Comparison of ENCODE assay signal across 32 cellular contexts in the genomic region with DNA sequence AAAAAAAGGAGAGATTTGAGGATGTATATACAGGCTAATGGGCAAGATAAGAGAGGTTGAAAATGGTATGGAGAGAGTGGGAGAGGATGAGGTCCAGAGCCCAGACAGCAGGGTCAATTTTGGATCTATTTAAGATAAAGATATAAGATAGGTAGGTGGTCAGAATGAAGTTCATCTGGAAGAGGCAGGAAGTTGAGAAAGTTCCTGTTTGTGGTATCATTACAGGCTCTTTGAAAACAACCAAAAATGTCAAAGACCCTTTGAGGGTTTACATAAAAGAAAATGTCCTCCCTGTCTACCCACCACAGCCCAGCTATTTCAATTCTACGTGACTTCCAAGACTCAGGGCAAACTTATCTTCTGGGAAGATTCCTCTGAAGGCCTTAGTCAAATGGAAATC. TPM values are rescaled to one million over a fixed set of nuclear protein-coding genes. Genes with fewer than 3 reads are reported as not detected.
DNase-seq lines count a peak whose midpoint lies in the region; ATAC-seq and TF ChIP-seq lines count a peak whose summit lies in the region.
"Had no signal": no experiment of that assay in that cellular context is flagged by ENCODE, and none has a peak within 500 bp of the region (broad histone marks: within the 10 kb centered on the region; RNA-seq: fewer than 3 reads in every experiment).

No MANE protein-coding gene starts in this region.

- peaks cover 12% of the 10 kb centered on the region for H3F3A ChIP-seq in smooth muscle cell (ENCODE audit: low read depth)

- H3K79me2 ChIP-seq in smooth muscle cell (ENCODE audit: low read depth), result peaks cover 29% of the 10 kb centered on the region

- no peak overlapping the region for H3K4me3 ChIP-seq in brain microvascular endothelial cell (ENCODE audit: low read depth, low read length)
- no peak overlapping the region for H3K4me3 ChIP-seq in smooth muscle cell

- H3K9ac ChIP-seq in smooth muscle cell (ENCODE audit: low read depth), result no peak overlapping the region
- H3K9ac ChIP-seq: SK-N-SH had no signal

- H3K27me3 Mint-ChIP-seq in activated CD8-positive, alpha-beta T cell treated with anti-CD3 and anti-CD28 coated beads, Interleukin-2, amount 10 ng/mL, durations not matched to agents 7 days and 5 days (ENCODE audit: low read depth), result no peaks in the 10 kb centered on the region
- H3K27me3 Mint-ChIP-seq in activated CD8-positive, alpha-beta T cell treated with anti-CD3 and anti-CD28 coated beads for 36 hours, result no peaks in the 10 kb centered on the region
- H3K27me3 Mint-ChIP-seq in natural killer cell (ENCODE audit: low read depth in 2 of 2), result no peaks in the 10 kb centered on the region
- H3K27me3 Mint-ChIP-seq: progenitor cell of endocrine pancreas, type B pancreatic cell had no signal

- CTCF ChIA-PET in activated CD8-positive, alpha-beta T cell treated with anti-CD3 and anti-CD28 coated beads, Interleukin-2, amount 10 ng/mL, durations not matched to agents 7 days and 5 days (lab: Charles Lee), result no interaction called here
- CTCF ChIA-PET in activated CD8-positive, alpha-beta T cell treated with anti-CD3 and anti-CD28 coated beads for 36 hours (lab: Charles Lee), result no interaction called here

- WGBS in smooth muscle cell (ENCODE audit: low lambda C conversion rate), result 30% methylated on average over 1 of the region's 1 CpG

- H3K36me3 Mint-ChIP-seq in activated CD8-positive, alpha-beta T cell treated with anti-CD3 and anti-CD28 coated beads, Interleukin-2, amount 10 ng/mL, durations not matched to agents 7 days and 5 days (ENCODE audit: low read depth), result peaks cover 20% of the 10 kb centered on the region
- peaks cover 19% of the 10 kb centered on the region for H3K36me3 Mint-ChIP-seq in activated CD8-positive, alpha-beta T cell treated with anti-CD3 and anti-CD28 coated beads for 36 hours (ENCODE audit: low read depth)
- no peaks in the 10 kb centered on the region for H3K36me3 Mint-ChIP-seq in natural killer cell

- no peak overlapping the region for H3K27ac Mint-ChIP-seq in activated CD8-positive, alpha-beta T cell treated with anti-CD3 and anti-CD28 coated beads, Interleukin-2, amount 10 ng/mL, durations not matched to agents 7 days and 5 days
- H3K27ac Mint-ChIP-seq in activated CD8-positive, alpha-beta T cell treated with anti-CD3 and anti-CD28 coated beads for 36 hours, result no peak overlapping the region
- no peak overlapping the region for H3K27ac Mint-ChIP-seq in natural killer cell
- H3K27ac Mint-ChIP-seq: immature natural killer cell, progenitor cell of endocrine pancreas, type B pancreatic cell had no signal

- no peaks in the 10 kb centered on the region for H4K20me1 ChIP-seq in smooth muscle cell (ENCODE audit: low read depth)

- H3K9me3 Mint-ChIP-seq in activated CD8-positive, alpha-beta T cell treated with anti-CD3 and anti-CD28 coated beads, Interleukin-2, amount 10 ng/mL, durations not matched to agents 7 days and 5 days (ENCODE audit: insufficient read depth), result no peaks in the 10 kb centered on the region
- H3K9me3 Mint-ChIP-seq in activated CD8-positive, alpha-beta T cell treated with anti-CD3 and anti-CD28 coated beads for 36 hours, result no peaks in the 10 kb centered on the region
- H3K9me3 Mint-ChIP-seq in natural killer cell, result no peaks in the 10 kb centered on the region
- H3K9me3 Mint-ChIP-seq: immature natural killer cell had no signal

- peak overlapping the region; percentile 57 for H3K4me2 ChIP-seq in smooth muscle cell
- H3K4me2 ChIP-seq: SK-N-SH had no signal

- H3K27ac ChIP-seq in brain microvascular endothelial cell (peak overlapping the region; percentile 33), smooth muscle cell (ENCODE audit: low read depth) (peak overlapping the region; percentile 67)
- H3K27ac ChIP-seq: foreskin keratinocyte, RWPE1 had no signal

- no peak for TF ChIP-seq CTCF in activated CD8-positive, alpha-beta T cell treated with anti-CD3 and anti-CD28 coated beads for 36 hours (IDR thresholded peaks at IDR 0.05)
- TF ChIP-seq CTCF in brain microvascular endothelial cell (IDR thresholded peaks at IDR 0.05; ENCODE audit: low read depth, low read length, missing control alignments), result no peak
- TF ChIP-seq CTCF in smooth muscle cell (IDR thresholded peaks at IDR 0.05; ENCODE audit: borderline replicate concordance, insufficient read depth, poor library complexity, severe bottlenecking), result no peak
- TF ChIP-seq CTCF in natural killer cell (IDR thresholded peaks at IDR 0.05), result no peak

- POLR2A ChIA-PET in activated CD8-positive, alpha-beta T cell treated with anti-CD3 and anti-CD28 coated beads, Interleukin-2, amount 10 ng/mL, durations not matched to agents 7 days and 5 days (lab: Charles Lee), result no interaction called here
- POLR2A ChIA-PET in activated CD8-positive, alpha-beta T cell treated with anti-CD3 and anti-CD28 coated beads for 36 hours (lab: Charles Lee), result interaction anchor here (0.5 to 1.2 kb wide), 3 partner anchors 8 to 241 kb away, joined by 3 read pairs; no protein-coding TSS in a partner anchor

- in situ Hi-C loops in brain microvascular endothelial cell (cut with HindIII; ENCODE audit: low pct_ligation_motif_present, low sequenced_read_pairs), result no loop called here

- peak overlapping the region; percentile 52 for H2AFZ ChIP-seq in smooth muscle cell (ENCODE audit: low read depth)

- DNase-seq in activated CD8-positive, alpha-beta T cell treated with anti-CD3 and anti-CD28 coated beads, Interleukin-2, amount 10 ng/mL, durations not matched to agents 7 days and 5 days, result no peak
- DNase-seq in activated CD8-positive, alpha-beta T cell treated with anti-CD3 and anti-CD28 coated beads for 36 hours, result no peak
- DNase-seq in MV-4-11 (lab: John Stamatoyannopoulos, UW), result peak; percentile 36
- DNase-seq in brain microvascular endothelial cell, result no peak
- DNase-seq in smooth muscle cell (lab: John Stamatoyannopoulos, UW; ENCODE audit: unreplicated experiment), result no peak
- DNase-seq in SKM-1 (lab: John Stamatoyannopoulos, UW; ENCODE audit: unreplicated experiment), result no peak
- DNase-seq in NCI-H345 treated with DMSO at 0.1 percent for 48 hours (lab: John Stamatoyannopoulos, UW; ENCODE audit: unreplicated experiment), result no peak
- no peak for DNase-seq in natural killer cell
- DNase-seq: 8988T; activated CD4-positive, alpha-beta T cell treated with anti-CD3 and anti-CD28 coated beads, Interleukin-2, amount 50 U/mL, for 4 hours; activated CD4-positive, CD25-positive, alpha-beta regulatory T cell; activated CD8-positive, alpha-beta memory T cell treated with anti-CD3 and anti-CD28 coated beads, Interleukin-2, amount 50 U/mL, for 48 hours; DMS79; hippocampal formation; immature natural killer cell; KG1; left ventricle myocardium superior; NCI-H1092; NCI-H2029; NCI-H2227 treated with DMSO at 0.1 percent for 48 hours; NCI-H748 treated with DMSO at 0.1 percent for 48 hours; SK-N-SH; T-helper 9 cell had no signal

- H3K4me1 ChIP-seq in smooth muscle cell (ENCODE audit: low read depth), result peaks cover 14% of the 10 kb centered on the region

- H3K27me3 ChIP-seq in brain microvascular endothelial cell (replicated peaks), result no peaks in the 10 kb centered on the region
- no peaks in the 10 kb centered on the region for H3K27me3 ChIP-seq in smooth muscle cell (ENCODE audit: low read depth)
- H3K27me3 ChIP-seq: foreskin keratinocyte had no signal

- intact Hi-C loops in activated CD8-positive, alpha-beta T cell treated with anti-CD3 and anti-CD28 coated beads for 36 hours (cut with micrococcal nuclease), result no loop called here
- intact Hi-C loops in natural killer cell (cut with micrococcal nuclease), result no loop called here

- ATAC-seq in activated CD8-positive, alpha-beta T cell treated with anti-CD3 and anti-CD28 coated beads, Interleukin-2, amount 10 ng/mL, durations not matched to agents 7 days and 5 days, result peak; percentile 28
- ATAC-seq in activated CD8-positive, alpha-beta T cell treated with anti-CD3 and anti-CD28 coated beads for 36 hours, result no peak
- ATAC-seq in natural killer cell, result no peak
- ATAC-seq: foreskin keratinocyte, left ventricle myocardium superior had no signal

- H3K4me3 Mint-ChIP-seq in activated CD8-positive, alpha-beta T cell treated with anti-CD3 and anti-CD28 coated beads, Interleukin-2, amount 10 ng/mL, durations not matched to agents 7 days and 5 days, result no peak overlapping the region
- H3K4me3 Mint-ChIP-seq in activated CD8-positive, alpha-beta T cell treated with anti-CD3 and anti-CD28 coated beads for 36 hours, result no peak overlapping the region
- H3K4me3 Mint-ChIP-seq in natural killer cell, result no peak overlapping the region
- H3K4me3 Mint-ChIP-seq: immature natural killer cell, neural crest cell, type B pancreatic cell had no signal

- H3K9me3 ChIP-seq in smooth muscle cell (replicated peaks; ENCODE audit: low read depth), result no peaks in the 10 kb centered on the region
- H3K9me3 ChIP-seq: SK-N-SH had no signal

- peaks cover 36% of the 10 kb centered on the region for H3K4me1 Mint-ChIP-seq in activated CD8-positive, alpha-beta T cell treated with anti-CD3 and anti-CD28 coated beads, Interleukin-2, amount 10 ng/mL, durations not matched to agents 7 days and 5 days (ENCODE audit: low read depth)
- peaks cover 30% of the 10 kb centered on the region for H3K4me1 Mint-ChIP-seq in activated CD8-positive, alpha-beta T cell treated with anti-CD3 and anti-CD28 coated beads for 36 hours (ENCODE audit: low read depth)
- H3K4me1 Mint-ChIP-seq in natural killer cell, result no peaks in the 10 kb centered on the region

- H3K36me3 ChIP-seq in brain microvascular endothelial cell (replicated peaks) (no peaks in the 10 kb centered on the region), smooth muscle cell (ENCODE audit: low read depth) (no peaks in the 10 kb centered on the region)

RNA-seq across cellular contexts. Expression of gene CEP41, which starts 7.5 kb away (rescaled TPM):
- 10 to 100 TPM; 27.6 to 31.1 TPM for total RNA-seq in activated CD8-positive, alpha-beta T cell treated with anti-CD3 and anti-CD28 coated beads, Interleukin-2, amount 10 ng/mL, durations not matched to agents 7 days and 5 days
- 10 to 100 TPM; 28.0 to 28.1 TPM for total RNA-seq in activated CD8-positive, alpha-beta T cell treated with anti-CD3 and anti-CD28 coated beads for 36 hours
- 18.3 and 23.0 TPM in 2 replicates for total RNA-seq in smooth muscle cell
- polyA plus RNA-seq in smooth muscle cell, result 27.1 and 35.1 TPM in 2 replicates
- 10 to 100 TPM in 2 of 3 donors, 1 to 10 TPM in 1; 8.7 to 14.2 (median 11.2) TPM for total RNA-seq in natural killer cell

RNA-seq across cellular contexts. Expression of gene CPA1, which starts 53.0 kb away (rescaled TPM):
- total RNA-seq in activated CD8-positive, alpha-beta T cell treated with anti-CD3 and anti-CD28 coated beads, Interleukin-2, amount 10 ng/mL, durations not matched to agents 7 days and 5 days, result not detected
- not detected for total RNA-seq in activated CD8-positive, alpha-beta T cell treated with anti-CD3 and anti-CD28 coated beads for 36 hours
- total RNA-seq in smooth muscle cell (0.90 TPM in 2 replicates), natural killer cell (not detected)
- 1.7 and 3.8 TPM in 2 replicates for polyA plus RNA-seq in smooth muscle cell
- total RNA-seq: epithelial cell of proximal tubule, foreskin keratinocyte, H4, HT-29, left ventricle myocardium superior, mononuclear cell, neural crest cell had no signal
- polyA plus RNA-seq: foreskin keratinocyte, immature natural killer cell had no signal

RNA-seq across cellular contexts. Expression of gene MEST, which starts 58.5 kb away (rescaled TPM):
- 1 to 10 TPM; 2.9 to 3.5 TPM for total RNA-seq in activated CD8-positive, alpha-beta T cell treated with anti-CD3 and anti-CD28 coated beads, Interleukin-2, amount 10 ng/mL, durations not matched to agents 7 days and 5 days
- total RNA-seq in activated CD8-positive, alpha-beta T cell treated with anti-CD3 and anti-CD28 coated beads for 36 hours, result 1 to 10 TPM; 6.8 to 9.2 TPM
- 1,229 and 1,648 TPM in 2 replicates for total RNA-seq in smooth muscle cell
- 1,158 and 1,655 TPM in 2 replicates for polyA plus RNA-seq in smooth muscle cell
- total RNA-seq in natural killer cell, result 1 to 10 TPM in 1 of 3 donors, under 1 TPM in 2; 0.55 to 2.2 (median 0.70) TPM

Comparison
In these comparisons a context has a peak if more than half of its experiments do, and no peak if none do; other contexts are left out.
1. RNA of gene MEST, which starts 58.5 kb away (total RNA-seq): 1,229 to 1,648 TPM in smooth muscle cell; 6.8 to 9.2 TPM in activated CD8-positive, alpha-beta T cell treated with anti-CD3 and anti-CD28 coated beads for 36 hours, 2.9 to 3.5 TPM in activated CD8-positive, alpha-beta T cell treated with anti-CD3 and anti-CD28 coated beads, Interleukin-2, amount 10 ng/mL, durations not matched to agents 7 days and 5 days and 0.55 to 2.2 TPM in natural killer cell; every median in the first group is over 100 times any median in the second.